21 cellular contexts compared by ENCODE assay signal in the genomic region with DNA sequence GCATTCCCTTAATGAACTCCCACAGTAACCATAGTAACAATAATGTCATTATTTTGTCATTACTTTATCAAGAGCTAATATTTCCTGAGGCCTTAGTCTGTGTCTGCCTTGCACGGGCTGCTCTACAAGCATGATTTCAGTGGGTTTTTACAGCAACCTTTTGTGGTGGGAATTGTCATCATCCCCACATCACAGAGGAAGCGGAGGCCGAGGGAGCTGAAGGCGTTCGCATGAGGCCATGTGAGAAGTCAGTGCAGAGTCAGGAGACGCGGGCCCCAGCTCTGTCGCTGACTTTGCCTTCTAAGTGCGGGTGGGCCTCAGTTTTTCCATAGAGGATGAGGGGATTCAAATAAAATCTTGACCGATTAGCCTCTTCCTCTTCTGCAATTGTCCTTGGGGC. TPM values are rescaled to one million over a fixed set of nuclear protein-coding genes. Genes with fewer than 3 reads are reported as not detected.
DNase-seq lines count a peak whose midpoint lies in the region; ATAC-seq, FAIRE-seq and TF ChIP-seq lines count a peak whose summit lies in the region.
"Had no signal": no experiment of that assay in that cellular context is flagged by ENCODE, and none has a peak within 500 bp of the region (broad histone marks: within the 10 kb centered on the region; RNA-seq: fewer than 3 reads in every experiment).

No MANE protein-coding gene starts in this region.

- no peak for TF ChIP-seq POLR2A in K562 (conservative IDR thresholded peaks at IDR 0.05)

- H3K36me3 ChIP-seq in K562 (ENCODE audit: control insufficient read depth, insufficient read depth, low read length), result no peaks in the 10 kb centered on the region

- peak; percentile 45 for DNase-seq in activated CD8-positive, alpha-beta T cell treated with anti-CD3 and anti-CD28 coated beads for 36 hours
- no peak for DNase-seq in activated CD8-positive, alpha-beta T cell treated with anti-CD3 and anti-CD28 coated beads, Interleukin-2, amount 10 ng/mL, durations not matched to agents 7 days and 5 days
- no peak for DNase-seq in K562 (ENCODE audit: extremely low read depth in 1 of 4, low spot score in 3 of 4)
- no peak for DNase-seq in stimulated activated effector memory CD8-positive, alpha-beta T cell treated with anti-CD3 and anti-CD28 coated beads, Interleukin-12 subunit alpha, Interleukin-12 subunit beta, amount 100 ng/mL, for 72 hours (ENCODE audit: low spot score in 2 of 2)
- no peak for DNase-seq in NCI-H2196 (lab: John Stamatoyannopoulos, UW; ENCODE audit: unreplicated experiment)
- no peak for DNase-seq in amniotic stem cell (lab: John Stamatoyannopoulos, UW)
- DNase-seq: AML-193; Caco-2; CD4-positive, alpha-beta T cell; HCEC 1CT had no signal

- FAIRE-seq in K562 (lab: Jason Lieb, UNC), result no peak
- FAIRE-seq: D721Med, G401.6, GM12892, GM18507, H54 had no signal

- H3K4me3 ChIP-seq in K562, result no peak overlapping the region
- H3K4me3 ChIP-seq: A549, GM23338 had no signal

- no peaks in the 10 kb centered on the region for H3K9me1 ChIP-seq in K562 (ENCODE audit: control insufficient read depth, insufficient read depth, low read length)

- H3K36me3 Mint-ChIP-seq in activated CD8-positive, alpha-beta T cell treated with anti-CD3 and anti-CD28 coated beads for 36 hours (ENCODE audit: low read depth), result no peaks in the 10 kb centered on the region
- no peaks in the 10 kb centered on the region for H3K36me3 Mint-ChIP-seq in activated CD8-positive, alpha-beta T cell treated with anti-CD3 and anti-CD28 coated beads, Interleukin-2, amount 10 ng/mL, durations not matched to agents 7 days and 5 days (ENCODE audit: low read depth)
- no peaks in the 10 kb centered on the region for H3K36me3 Mint-ChIP-seq in stimulated activated effector memory CD8-positive, alpha-beta T cell treated with anti-CD3 and anti-CD28 coated beads, Interleukin-12 subunit alpha, Interleukin-12 subunit beta, amount 100 ng/mL, for 72 hours

- H3K4me1 Mint-ChIP-seq in activated CD8-positive, alpha-beta T cell treated with anti-CD3 and anti-CD28 coated beads for 36 hours (ENCODE audit: low read depth), result peaks cover 10% of the 10 kb centered on the region
- no peaks in the 10 kb centered on the region for H3K4me1 Mint-ChIP-seq in activated CD8-positive, alpha-beta T cell treated with anti-CD3 and anti-CD28 coated beads, Interleukin-2, amount 10 ng/mL, durations not matched to agents 7 days and 5 days (ENCODE audit: low read depth)
- peaks cover 8% of the 10 kb centered on the region for H3K4me1 Mint-ChIP-seq in stimulated activated effector memory CD8-positive, alpha-beta T cell treated with anti-CD3 and anti-CD28 coated beads, Interleukin-12 subunit alpha, Interleukin-12 subunit beta, amount 100 ng/mL, for 72 hours

- TF ChIP-seq EP300 in K562 (IDR thresholded peaks at IDR 0.05; ENCODE audit: low read length), result no peak

- TF ChIP-seq RAD21 in K562 (CRISPR knock-in tag; conservative IDR thresholded peaks at IDR 0.05 in 1 of 2, IDR thresholded peaks at IDR 0.05 in 1 of 2), result no peak

- in situ Hi-C loops in K562 (cut with MboI), result no loop called here

- BruUV-seq in K562 (replicated peaks; lab: Mats Ljungman, UMichigan), result no TSS peak

- no peaks in the 10 kb centered on the region for H3K9me3 Mint-ChIP-seq in activated CD8-positive, alpha-beta T cell treated with anti-CD3 and anti-CD28 coated beads for 36 hours
- no peaks in the 10 kb centered on the region for H3K9me3 Mint-ChIP-seq in activated CD8-positive, alpha-beta T cell treated with anti-CD3 and anti-CD28 coated beads, Interleukin-2, amount 10 ng/mL, durations not matched to agents 7 days and 5 days (ENCODE audit: insufficient read depth)
- no peaks in the 10 kb centered on the region for H3K9me3 Mint-ChIP-seq in stimulated activated effector memory CD8-positive, alpha-beta T cell treated with anti-CD3 and anti-CD28 coated beads, Interleukin-12 subunit alpha, Interleukin-12 subunit beta, amount 100 ng/mL, for 72 hours
- H3K9me3 Mint-ChIP-seq: CD4-positive, alpha-beta T cell; GM23338 had no signal

- CTCF ChIA-PET in activated CD8-positive, alpha-beta T cell treated with anti-CD3 and anti-CD28 coated beads for 36 hours (lab: Charles Lee), result interaction anchor here (1.0 to 1.8 kb wide), 2 partner anchors 17 to 23 kb away, joined by 3 to 10 read pairs; no protein-coding TSS in a partner anchor
- CTCF ChIA-PET in activated CD8-positive, alpha-beta T cell treated with anti-CD3 and anti-CD28 coated beads, Interleukin-2, amount 10 ng/mL, durations not matched to agents 7 days and 5 days (lab: Charles Lee), result interaction anchor here (1.2 to 3.1 kb wide), 7 partner anchors 7 to 135 kb away, joined by 3 to 18 read pairs (median 9); no protein-coding TSS in a partner anchor
- CTCF ChIA-PET in K562 (lab: Yijun Ruan, JAX; ENCODE audit: low intra/inter-chr PET ratio), result no interaction called here

- H2AFZ ChIP-seq in K562 (ENCODE audit: low read depth, low read length), result no peak overlapping the region
- H2AFZ ChIP-seq: GM23338 had no signal

- no peak overlapping the region for H3K4me2 ChIP-seq in K562 (ENCODE audit: insufficient read depth, low read length)
- H3K4me2 ChIP-seq: A549, GM23338 had no signal

- no peak overlapping the region for H3K9ac ChIP-seq in K562 (ENCODE audit: insufficient read depth in 1 of 2, low read depth in 2 of 2, low read length in 2 of 2)

- POLR2A ChIA-PET in activated CD8-positive, alpha-beta T cell treated with anti-CD3 and anti-CD28 coated beads for 36 hours (lab: Charles Lee), result interaction anchor here (1.6 kb wide), 1 partner anchor 39 kb away, joined by 3 read pairs; a partner anchor contains a TSS
- POLR2A ChIA-PET in activated CD8-positive, alpha-beta T cell treated with anti-CD3 and anti-CD28 coated beads, Interleukin-2, amount 10 ng/mL, durations not matched to agents 7 days and 5 days (lab: Charles Lee), result interaction anchor here (0.6 kb wide), 1 partner anchor 58 kb away, joined by 4 read pairs; no protein-coding TSS in a partner anchor
- POLR2A ChIA-PET in K562 (lab: Yijun Ruan, JAX), result interaction anchor here (0.5 to 2.4 kb wide), 3 partner anchors 10 to 136 kb away, joined by 3 to 7 read pairs (median 4); no protein-coding TSS in a partner anchor

- no peak for TF ChIP-seq CTCF in activated CD8-positive, alpha-beta T cell treated with anti-CD3 and anti-CD28 coated beads for 36 hours (IDR thresholded peaks at IDR 0.05)
- no peak for TF ChIP-seq CTCF in K562 (IDR thresholded peaks at IDR 0.05 in 2 of 3, conservative IDR thresholded peaks at IDR 0.05 in 1 of 3; ENCODE audit: insufficient read depth in 2 of 3, low read depth in 1 of 3, low read length in 3 of 3)

- H3K27ac Mint-ChIP-seq in activated CD8-positive, alpha-beta T cell treated with anti-CD3 and anti-CD28 coated beads for 36 hours, result no peak overlapping the region
- H3K27ac Mint-ChIP-seq in activated CD8-positive, alpha-beta T cell treated with anti-CD3 and anti-CD28 coated beads, Interleukin-2, amount 10 ng/mL, durations not matched to agents 7 days and 5 days, result no peak overlapping the region
- H3K27ac Mint-ChIP-seq in stimulated activated effector memory CD8-positive, alpha-beta T cell treated with anti-CD3 and anti-CD28 coated beads, Interleukin-12 subunit alpha, Interleukin-12 subunit beta, amount 100 ng/mL, for 72 hours, result no peak overlapping the region
- H3K27ac Mint-ChIP-seq: CD4-positive, alpha-beta T cell; GM23338 had no signal

- no peak overlapping the region for H3K4me3 Mint-ChIP-seq in activated CD8-positive, alpha-beta T cell treated with anti-CD3 and anti-CD28 coated beads for 36 hours
- no peak overlapping the region for H3K4me3 Mint-ChIP-seq in activated CD8-positive, alpha-beta T cell treated with anti-CD3 and anti-CD28 coated beads, Interleukin-2, amount 10 ng/mL, durations not matched to agents 7 days and 5 days
- no peak overlapping the region for H3K4me3 Mint-ChIP-seq in stimulated activated effector memory CD8-positive, alpha-beta T cell treated with anti-CD3 and anti-CD28 coated beads, Interleukin-12 subunit alpha, Interleukin-12 subunit beta, amount 100 ng/mL, for 72 hours
- H3K4me3 Mint-ChIP-seq: CD4-positive, alpha-beta T cell; GM23338 had no signal

- intact Hi-C loops in activated CD8-positive, alpha-beta T cell treated with anti-CD3 and anti-CD28 coated beads for 36 hours (cut with micrococcal nuclease), result no loop called here
- intact Hi-C loops in K562 (cut with micrococcal nuclease), result no loop called here

- ATAC-seq in activated CD8-positive, alpha-beta T cell treated with anti-CD3 and anti-CD28 coated beads for 36 hours, result peak; percentile 60
- ATAC-seq in activated CD8-positive, alpha-beta T cell treated with anti-CD3 and anti-CD28 coated beads, Interleukin-2, amount 10 ng/mL, durations not matched to agents 7 days and 5 days, result no peak
- no peak for ATAC-seq in K562
- ATAC-seq in stimulated activated effector memory CD8-positive, alpha-beta T cell treated with anti-CD3 and anti-CD28 coated beads, Interleukin-12 subunit alpha, Interleukin-12 subunit beta, amount 100 ng/mL, for 72 hours, result peak; percentile 70
- ATAC-seq: A549, GM23338 had no signal

- H3K4me1 ChIP-seq in K562 (replicated peaks in 1 of 2; ENCODE audit: control insufficient read depth in 2 of 2, insufficient read depth in 2 of 2, low read length in 2 of 2), result no peaks in the 10 kb centered on the region
- H3K4me1 ChIP-seq: A549 had no signal

- H3K79me2 ChIP-seq in K562 (ENCODE audit: control insufficient read depth, insufficient read depth, low read length), result no peaks in the 10 kb centered on the region

- peaks cover 13% of the 10 kb centered on the region for H3K27me3 Mint-ChIP-seq in activated CD8-positive, alpha-beta T cell treated with anti-CD3 and anti-CD28 coated beads for 36 hours
- H3K27me3 Mint-ChIP-seq in activated CD8-positive, alpha-beta T cell treated with anti-CD3 and anti-CD28 coated beads, Interleukin-2, amount 10 ng/mL, durations not matched to agents 7 days and 5 days (ENCODE audit: low read depth), result peaks cover 27% of the 10 kb centered on the region

- H3K27ac ChIP-seq in K562 (ENCODE audit: extremely low read depth, low read depth, low read length), result no peak overlapping the region
- H3K27ac ChIP-seq: 22Rv1, A549, C4-2B had no signal

- H3K27me3 ChIP-seq in K562 (ENCODE audit: control insufficient read depth in 2 of 2, insufficient read depth in 2 of 2, low read length in 2 of 2), result peaks cover 49 to 64% of the 10 kb centered on the region in 2 experiments

- under 1% methylated on average over 10 of the region's 10 CpGs for WGBS in K562 (ENCODE audit: insufficient coverage, low coverage, missing lambda C conversion rate)

- H4K20me1 ChIP-seq in K562 (replicated peaks; ENCODE audit: control insufficient read depth, insufficient read depth, low read length), result peaks cover 2% of the 10 kb centered on the region; the same call in 1 of the 2 replicates

- H3K9me3 ChIP-seq in K562 (replicated peaks; ENCODE audit: control insufficient read depth, insufficient read depth, low read depth, low read length), result no peaks in the 10 kb centered on the region
- H3K9me3 ChIP-seq: A549, Caco-2 had no signal

RNA-seq across cellular contexts. Expression of a gene that starts 2.4 kb away (rescaled TPM):
- total RNA-seq in activated CD8-positive, alpha-beta T cell treated with anti-CD3 and anti-CD28 coated beads for 36 hours, result not detected
- not detected for total RNA-seq in activated CD8-positive, alpha-beta T cell treated with anti-CD3 and anti-CD28 coated beads, Interleukin-2, amount 10 ng/mL, durations not matched to agents 7 days and 5 days
- total RNA-seq in K562 (2011; cell fraction: chromatin; rRNA removed; ENCODE audit: low replicate concordance), result not detected in 2 replicates
- not detected in 2 replicates for total RNA-seq in K562 (2011; cell fraction: nucleolus; rRNA removed)
- total RNA-seq in K562 (2011; cell fraction: nucleoplasm; rRNA removed), result not detected in 2 replicates
- not detected in 2 replicates for total RNA-seq in K562 (2014; rRNA removed)
- not detected in 2 replicates for total RNA-seq in K562 (2014; rRNA removed; fragmentation: Illumina TruSeq; extraction: Trizol)
- total RNA-seq in K562 (2015; rRNA removed; fragmentation: Illumina TruSeq; extraction: Trizol), result not detected in 2 replicates
- total RNA-seq in K562 (2021), result not detected in 2 replicates
- polyA plus RNA-seq in K562 (2011; rRNA removed), result not detected in 2 replicates
- polyA plus RNA-seq in K562 (2011; cell fraction: cytosol; rRNA removed), result not detected in 2 replicates
- polyA plus RNA-seq in K562 (2011; cell fraction: nucleus; rRNA removed), result not detected in 2 replicates
- polyA plus RNA-seq in K562 (2012), result not detected in 2 replicates
- polyA plus RNA-seq in K562 (2014; fragmentation: Illumina TruSeq; extraction: Trizol), result not detected in 2 replicates
- not detected for polyA plus RNA-seq in K562 (2014; fragmentation: Nextera tagmentation; extraction: Ambion mirVana)
- polyA plus RNA-seq in K562 (2014; rRNA removed), result not detected in 2 replicates
- polyA minus RNA-seq in K562 (2011; rRNA and poly(A)+ RNA removed), result not detected in 2 replicates
- not detected in 2 replicates for polyA minus RNA-seq in K562 (2011; cell fraction: cytosol; rRNA and poly(A)+ RNA removed)
- polyA minus RNA-seq in K562 (2011; cell fraction: nucleus; rRNA and poly(A)+ RNA removed), result not detected in 2 replicates
- total RNA-seq: Caco-2; CD4-positive, alpha-beta T cell; GM23338; HT-29 had no signal
- polyA plus RNA-seq: A549, BJ had no signal

RNA-seq across cellular contexts. Expression of a gene that starts 25.6 kb away (rescaled TPM):
- 1 to 10 TPM in 1 of 2 experiments, under 1 TPM in 1; 0.68 to 1.1 TPM for total RNA-seq in activated CD8-positive, alpha-beta T cell treated with anti-CD3 and anti-CD28 coated beads for 36 hours
- total RNA-seq in activated CD8-positive, alpha-beta T cell treated with anti-CD3 and anti-CD28 coated beads, Interleukin-2, amount 10 ng/mL, durations not matched to agents 7 days and 5 days, result not detected
- total RNA-seq in K562 (2011; cell fraction: chromatin; rRNA removed; ENCODE audit: low replicate concordance), result 0.42 and 1.5 TPM in 2 replicates
- total RNA-seq in K562 (2011; cell fraction: nucleolus; rRNA removed), result 0.67 TPM in 1 of 2 replicates, not detected in the other
- total RNA-seq in K562 (2011; cell fraction: nucleoplasm; rRNA removed), result 1.5 TPM in 1 of 2 replicates, not detected in the other
- total RNA-seq in K562 (2014; rRNA removed), result not detected in 2 replicates
- total RNA-seq in K562 (2014; rRNA removed; fragmentation: Illumina TruSeq; extraction: Trizol), result not detected in 2 replicates
- total RNA-seq in K562 (2015; rRNA removed; fragmentation: Illumina TruSeq; extraction: Trizol), result not detected in 2 replicates
- total RNA-seq in K562 (2021), result 0.53 TPM in 1 of 2 replicates, not detected in the other
- polyA plus RNA-seq in K562 (2011; rRNA removed), result 0.36 and 0.65 TPM in 2 replicates
- polyA plus RNA-seq in K562 (2011; cell fraction: cytosol; rRNA removed), result 1.3 and 1.6 TPM in 2 replicates
- polyA plus RNA-seq in K562 (2011; cell fraction: nucleus; rRNA removed), result 0.91 and 2.1 TPM in 2 replicates
- 0.53 and 2.7 TPM in 2 replicates for polyA plus RNA-seq in K562 (2012)
- not detected in 2 replicates for polyA plus RNA-seq in K562 (2014; fragmentation: Illumina TruSeq; extraction: Trizol)
- not detected for polyA plus RNA-seq in K562 (2014; fragmentation: Nextera tagmentation; extraction: Ambion mirVana)
- polyA plus RNA-seq in K562 (2014; rRNA removed), result not detected in 2 replicates
- polyA minus RNA-seq in K562 (2011; rRNA and poly(A)+ RNA removed), result not detected in 2 replicates
- not detected in 2 replicates for polyA minus RNA-seq in K562 (2011; cell fraction: cytosol; rRNA and poly(A)+ RNA removed)
- polyA minus RNA-seq in K562 (2011; cell fraction: nucleus; rRNA and poly(A)+ RNA removed), result 0.13 and 0.89 TPM in 2 replicates
- total RNA-seq: CD4-positive, alpha-beta T cell had no signal

RNA-seq across cellular contexts. Expression of a gene that starts 39.8 kb away (rescaled TPM):
- not detected for total RNA-seq in activated CD8-positive, alpha-beta T cell treated with anti-CD3 and anti-CD28 coated beads for 36 hours
- total RNA-seq in activated CD8-positive, alpha-beta T cell treated with anti-CD3 and anti-CD28 coated beads, Interleukin-2, amount 10 ng/mL, durations not matched to agents 7 days and 5 days, result not detected
- not detected in 2 replicates for total RNA-seq in K562 (2011; cell fraction: chromatin; rRNA removed; ENCODE audit: low replicate concordance)
- total RNA-seq in K562 (2011; cell fraction: nucleolus; rRNA removed), result not detected in 2 replicates
- total RNA-seq in K562 (2011; cell fraction: nucleoplasm; rRNA removed), result not detected in 2 replicates
- not detected in 2 replicates for total RNA-seq in K562 (2014; rRNA removed)
- total RNA-seq in K562 (2014; rRNA removed; fragmentation: Illumina TruSeq; extraction: Trizol), result not detected in 2 replicates
- total RNA-seq in K562 (2015; rRNA removed; fragmentation: Illumina TruSeq; extraction: Trizol), result not detected in 2 replicates
- total RNA-seq in K562 (2021), result not detected in 2 replicates
- polyA plus RNA-seq in K562 (2011; rRNA removed), result not detected in 2 replicates
- not detected in 2 replicates for polyA plus RNA-seq in K562 (2011; cell fraction: cytosol; rRNA removed)
- polyA plus RNA-seq in K562 (2011; cell fraction: nucleus; rRNA removed), result not detected in 2 replicates
- not detected in 2 replicates for polyA plus RNA-seq in K562 (2012)
- not detected in 2 replicates for polyA plus RNA-seq in K562 (2014; fragmentation: Illumina TruSeq; extraction: Trizol)
- not detected for polyA plus RNA-seq in K562 (2014; fragmentation: Nextera tagmentation; extraction: Ambion mirVana)
- not detected in 2 replicates for polyA plus RNA-seq in K562 (2014; rRNA removed)
- not detected in 2 replicates for polyA minus RNA-seq in K562 (2011; rRNA and poly(A)+ RNA removed)
- polyA minus RNA-seq in K562 (2011; cell fraction: cytosol; rRNA and poly(A)+ RNA removed), result not detected in 2 replicates
- polyA minus RNA-seq in K562 (2011; cell fraction: nucleus; rRNA and poly(A)+ RNA removed), result not detected in 2 replicates
- total RNA-seq: Caco-2, GM23338 had no signal
- polyA plus RNA-seq: BJ, GM23338 had no signal

RNA-seq across cellular contexts. Expression of a gene that starts 40.3 kb away (rescaled TPM):
- total RNA-seq in activated CD8-positive, alpha-beta T cell treated with anti-CD3 and anti-CD28 coated beads for 36 hours, result not detected
- not detected for total RNA-seq in activated CD8-positive, alpha-beta T cell treated with anti-CD3 and anti-CD28 coated beads, Interleukin-2, amount 10 ng/mL, durations not matched to agents 7 days and 5 days
- not detected in 2 replicates for total RNA-seq in K562 (2011; cell fraction: chromatin; rRNA removed; ENCODE audit: low replicate concordance)
- total RNA-seq in K562 (2011; cell fraction: nucleolus; rRNA removed), result not detected in 2 replicates
- not detected in 2 replicates for total RNA-seq in K562 (2011; cell fraction: nucleoplasm; rRNA removed)
- total RNA-seq in K562 (2014; rRNA removed), result 0.05 TPM in 1 of 2 replicates, not detected in the other
- not detected in 2 replicates for total RNA-seq in K562 (2014; rRNA removed; fragmentation: Illumina TruSeq; extraction: Trizol)
- not detected in 2 replicates for total RNA-seq in K562 (2015; rRNA removed; fragmentation: Illumina TruSeq; extraction: Trizol)
- total RNA-seq in K562 (2021), result not detected in 2 replicates
- not detected in 2 replicates for polyA plus RNA-seq in K562 (2011; rRNA removed)
- polyA plus RNA-seq in K562 (2011; cell fraction: cytosol; rRNA removed), result not detected in 2 replicates
- not detected in 2 replicates for polyA plus RNA-seq in K562 (2011; cell fraction: nucleus; rRNA removed)
- not detected in 2 replicates for polyA plus RNA-seq in K562 (2012)
- polyA plus RNA-seq in K562 (2014; fragmentation: Illumina TruSeq; extraction: Trizol), result not detected in 2 replicates
- not detected for polyA plus RNA-seq in K562 (2014; fragmentation: Nextera tagmentation; extraction: Ambion mirVana)
- not detected in 2 replicates for polyA plus RNA-seq in K562 (2014; rRNA removed)
- polyA minus RNA-seq in K562 (2011; rRNA and poly(A)+ RNA removed), result not detected in 2 replicates
- polyA minus RNA-seq in K562 (2011; cell fraction: cytosol; rRNA and poly(A)+ RNA removed), result not detected in 2 replicates
- not detected in 2 replicates for polyA minus RNA-seq in K562 (2011; cell fraction: nucleus; rRNA and poly(A)+ RNA removed)
- total RNA-seq: Caco-2; CD4-positive, alpha-beta T cell; GM23338; HT-29 had no signal

RNA-seq across cellular contexts. Expression of a gene that starts 45.4 kb away (rescaled TPM):
- total RNA-seq in activated CD8-positive, alpha-beta T cell treated with anti-CD3 and anti-CD28 coated beads for 36 hours, result not detected
- total RNA-seq in activated CD8-positive, alpha-beta T cell treated with anti-CD3 and anti-CD28 coated beads, Interleukin-2, amount 10 ng/mL, durations not matched to agents 7 days and 5 days, result not detected
- total RNA-seq in K562 (2011; cell fraction: chromatin; rRNA removed; ENCODE audit: low replicate concordance), result not detected in 2 replicates
- not detected in 2 replicates for total RNA-seq in K562 (2011; cell fraction: nucleolus; rRNA removed)
- not detected in 2 replicates for total RNA-seq in K562 (2011; cell fraction: nucleoplasm; rRNA removed)
- total RNA-seq in K562 (2014; rRNA removed) (not detected in 2 replicates), K562 (2014; rRNA removed; fragmentation: Illumina TruSeq; extraction: Trizol) (not detected in 2 replicates), K562 (2015; rRNA removed; fragmentation: Illumina TruSeq; extraction: Trizol) (not detected in 2 replicates), K562 (2021) (not detected in 2 replicates)
- polyA plus RNA-seq in K562 (2011; rRNA removed) (0.08 TPM in 1 of 2 replicates, not detected in the other), K562 (2014; fragmentation: Illumina TruSeq; extraction: Trizol) (not detected in 2 replicates), K562 (2014; fragmentation: Nextera tagmentation; extraction: Ambion mirVana) (not detected), K562 (2014; rRNA removed) (0.12 TPM in 1 of 2 replicates, not detected in the other)
- not detected in 2 replicates for polyA plus RNA-seq in K562 (2011; cell fraction: cytosol; rRNA removed)
- not detected in 2 replicates for polyA plus RNA-seq in K562 (2011; cell fraction: nucleus; rRNA removed)
- polyA plus RNA-seq in K562 (2012), result not detected in 2 replicates
- not detected in 2 replicates for polyA minus RNA-seq in K562 (2011; rRNA and poly(A)+ RNA removed)
- not detected in 2 replicates for polyA minus RNA-seq in K562 (2011; cell fraction: cytosol; rRNA and poly(A)+ RNA removed)
- polyA minus RNA-seq in K562 (2011; cell fraction: nucleus; rRNA and poly(A)+ RNA removed), result not detected in 2 replicates
- total RNA-seq: Caco-2; CD4-positive, alpha-beta T cell; GM23338; HT-29 had no signal
- polyA plus RNA-seq: A549, BJ, GM23338 had no signal

Comparison
In these comparisons a context has a peak if more than half of its experiments do, and no peak if none do; other contexts are left out.
1. ATAC-seq: peak in activated CD8-positive, alpha-beta T cell treated with anti-CD3 and anti-CD28 coated beads for 36 hours (single experiment) and stimulated activated effector memory CD8-positive, alpha-beta T cell treated with anti-CD3 and anti-CD28 coated beads, Interleukin-12 subunit alpha, Interleukin-12 subunit beta, amount 100 ng/mL, for 72 hours (single experiment); none in activated CD8-positive, alpha-beta T cell treated with anti-CD3 and anti-CD28 coated beads, Interleukin-2, amount 10 ng/mL, durations not matched to agents 7 days and 5 days (single experiment) and K562 (single experiment).